In genomic region chr16:18926189-18926865, GRCh38 we compare ENCODE assay signal across 8 cellular contexts. TPM values are rescaled to one million over a fixed set of nuclear protein-coding genes. Genes with fewer than 3 reads are reported as not detected.
DNase-seq lines count a peak whose midpoint lies in the region; ATAC-seq, FAIRE-seq and TF ChIP-seq lines count a peak whose summit lies in the region.
"Not testable (repeated sequence)": the region's sequence is repeated elsewhere in the genome, so short reads cannot be mapped to it uniquely, and the experiment has no call there.

Gene SMG1 (minus strand): TSS chr16:18926408. CDS start chr16:18926041, 367 bp downstream.

- TF ChIP-seq CTCF in pancreas (IDR thresholded peaks at IDR 0.05); thyroid gland (IDR thresholded peaks at IDR 0.05): not testable (repeated sequence)

- not testable (repeated sequence) for H3K27me3 Mint-ChIP-seq in activated naive CD8-positive, alpha-beta T cell treated with anti-CD3 and anti-CD28 coated beads, Interleukin-2, amount 50 U/mL, for 24 hours

- not testable (repeated sequence) for H3K27me3 ChIP-seq in pancreas, thyroid gland

- peak; percentile 83 for FAIRE-seq in GM12891 (lab: Jason Lieb, UNC)
- FAIRE-seq in pancreas (lab: Jason Lieb, UNC), result not testable (repeated sequence)

- not testable (repeated sequence) for H3K9me3 Mint-ChIP-seq in activated naive CD8-positive, alpha-beta T cell treated with anti-CD3 and anti-CD28 coated beads, Interleukin-2, amount 50 U/mL, for 24 hours

- peaks cover 36% of the 10 kb centered on the region for H3K4me1 Mint-ChIP-seq in activated naive CD8-positive, alpha-beta T cell treated with anti-CD3 and anti-CD28 coated beads, Interleukin-2, amount 50 U/mL, for 24 hours

- not testable (repeated sequence) for H3K4me1 ChIP-seq in pancreas, thyroid gland

- H3K4me3 ChIP-seq in pancreas (peak within 1 kb of the TSS; percentile 47 to 74 (median 64)), thyroid gland (replicated peaks in 1 of 3) (peak within 1 kb of the TSS; percentile 70 to 84 (median 80))

- 0 to 1% methylated on average over 44 to 77 of the region's 77 CpGs for WGBS in pancreas, 2 donors
- WGBS in thyroid gland, 2 donors, result 0% methylated on average over 19 to 49 of the region's 77 CpGs

- peak; percentile 68 for DNase-seq in GM12891 (ENCODE audit: insufficient read length, low spot score)
- peak; percentile 79 for DNase-seq in NCI-H1417 treated with DMSO at 0.1 percent for 48 hours (lab: John Stamatoyannopoulos, UW)
- DNase-seq in SW480 (ENCODE audit: low spot score), result peak; percentile 98
- peak; percentile 96 for DNase-seq in activated naive CD8-positive, alpha-beta T cell treated with anti-CD3 and anti-CD28 coated beads, Interleukin-2, amount 50 U/mL, for 24 hours
- DNase-seq in Right ventricle myocardium superior, result peak; percentile 96
- peak; percentile 95 to 98 (median 96) for DNase-seq in pancreas
- DNase-seq in thyroid gland, result peak; percentile 95 to 97

- not testable (repeated sequence) for H3K9me3 ChIP-seq in pancreas, thyroid gland

- TF ChIP-seq POLR2A in GM12891 (IDR thresholded peaks at IDR 0.05; ENCODE audit: low read depth, low read length) (peak; percentile 73), thyroid gland (IDR thresholded peaks at IDR 0.05) (peak in 1 of 2 donors; percentile 94)

- H3K27ac ChIP-seq in pancreas (peak within 1 kb of the TSS; percentile 76 to 92 (median 86)), thyroid gland (peak within 1 kb of the TSS; percentile 79 to 93 (median 80))

- H3K27ac Mint-ChIP-seq in activated naive CD8-positive, alpha-beta T cell treated with anti-CD3 and anti-CD28 coated beads, Interleukin-2, amount 50 U/mL, for 24 hours, result peak within 1 kb of the TSS; percentile 98

- peaks cover 10% of the 10 kb centered on the region for H3K36me3 Mint-ChIP-seq in activated naive CD8-positive, alpha-beta T cell treated with anti-CD3 and anti-CD28 coated beads, Interleukin-2, amount 50 U/mL, for 24 hours (ENCODE audit: low read depth)

- peak within 1 kb of the TSS; percentile 94 for H3K4me3 Mint-ChIP-seq in activated naive CD8-positive, alpha-beta T cell treated with anti-CD3 and anti-CD28 coated beads, Interleukin-2, amount 50 U/mL, for 24 hours

- ATAC-seq in HG02798 (IDR thresholded peaks at IDR 0.05; ENCODE audit: poor library complexity, unreplicated experiment), result peak; percentile 88
- ATAC-seq in activated naive CD8-positive, alpha-beta T cell treated with anti-CD3 and anti-CD28 coated beads, Interleukin-2, amount 50 U/mL, for 24 hours, result peak; percentile 90
- peak; percentile 97 for ATAC-seq in Right ventricle myocardium superior (ENCODE audit: poor library complexity)
- peak; percentile 93 to 98 (median 94) for ATAC-seq in pancreas

- intact Hi-C loops in Right ventricle myocardium superior (cut with DNase I); pancreas (cut with DNase I); thyroid gland (cut with DNase I): not testable (repeated sequence)

- H3K36me3 ChIP-seq in pancreas, thyroid gland: not testable (repeated sequence)

TF ChIP-seq in GM12891, 5 proteins besides CTCF, POLR2A, EP300 and RAD21:
- peak; percentile 70; the same call in 1 of the 2 replicates for TF ChIP-seq POLR2AphosphoS5 (IDR thresholded peaks at IDR 0.05; ENCODE audit: low read depth, low read length)

RNA-seq across cellular contexts. Expression of gene SMG1, which starts in this region (rescaled TPM):
- polyA plus RNA-seq in GM12891 (2012; ENCODE audit: low read depth, missing spikeins), result 14.5 TPM
- total RNA-seq in Right ventricle myocardium superior (39.3 TPM), pancreas (10 to 100 TPM; 22.7 to 52.2 (median 30.5) TPM), thyroid gland (100 to 1,000 TPM; 106 to 156 (median 125) TPM)
- polyA plus RNA-seq in pancreas, result 10 to 100 TPM in 1 of 2 donors, 1 to 10 TPM in 1; 9.8 to 11.0 TPM

Comparison
In these comparisons a context has a peak if more than half of its experiments do, and no peak if none do; other contexts are left out.
1. Peak in every context shown above with its lines: DNase-seq, ATAC-seq, H3K4me3 ChIP-seq and H3K27ac ChIP-seq.